ENCODE assay signal across 22 cellular contexts in genomic region chr17:35705705-35706104, GRCh38. TPM values are rescaled to one million over a fixed set of nuclear protein-coding genes. Genes with fewer than 3 reads are reported as not detected.
"Had no signal": no experiment of that assay in that cellular context is flagged by ENCODE, and none has a peak within 500 bp of the region (broad histone marks: within the 10 kb centered on the region; RNA-seq: fewer than 3 reads in every experiment).

No MANE protein-coding gene starts in this region.

- H3K4me3 ChIP-seq: esophagus squamous epithelium, lower lobe of right lung, spleen had no signal

- H3K4me1 ChIP-seq: esophagus squamous epithelium had no signal

- H3K9me3 ChIP-seq: esophagus squamous epithelium, lower lobe of right lung, spleen had no signal

- ATAC-seq: activated CD8-positive, alpha-beta memory T cell treated with anti-CD3 and anti-CD28 coated beads, Interleukin-2, amount 10 ng/mL, durations not matched to agents 7 days and 5 days; left cardiac atrium; stimulated activated naive B cell treated with anti-CD40 and anti-IgM and Interleukin-4, amounts not matched to agents 10 μg/mL and 1 μg/mL and 100 μg/mL, for 72 hours; T-cell had no signal

- H3K27me3 ChIP-seq: brain microvascular endothelial cell, esophagus squamous epithelium, spleen had no signal

- DNase-seq: activated CD4-positive, alpha-beta memory T cell treated with anti-CD3 and anti-CD28 coated beads, Interleukin-2, amount 10 ng/mL, durations not matched to agents 7 days and 5 days; activated CD4-positive, alpha-beta T cell treated with anti-CD3 and anti-CD28 coated beads for 48 hours; activated CD4-positive, CD25-positive, alpha-beta regulatory T cell; activated CD8-positive, alpha-beta memory T cell treated with anti-CD3 and anti-CD28 coated beads, Interleukin-2, amount 10 ng/mL, durations not matched to agents 7 days and 5 days; activated naive CD4-positive, alpha-beta T cell; activated naive CD8-positive, alpha-beta T cell treated with anti-CD3 and anti-CD28 coated beads, Interleukin-2, amount 10 ng/mL, durations not matched to agents 7 days and 5 days; brain microvascular endothelial cell; cerebellar nuclear complex; effector CD4-positive, alpha-beta T cell; esophagus squamous epithelium; left cardiac atrium; lower lobe of right lung; nephron progenitor cell; nucleus accumbens; spleen; stimulated activated naive B cell treated with anti-CD40 and anti-IgM and Interleukin-4, amounts not matched to agents 10 μg/mL and 1 μg/mL and 100 μg/mL, for 72 hours; T-cell; T-helper 9 cell had no signal

- H3K27ac ChIP-seq: brain microvascular endothelial cell, esophagus squamous epithelium, lower lobe of right lung, spleen had no signal

RNA-seq across cellular contexts. Expression of gene GAS2L2, which starts 47.3 kb away (rescaled TPM):
- total RNA-seq: activated CD4-positive, alpha-beta memory T cell treated with anti-CD3 and anti-CD28 coated beads, Interleukin-2, amount 10 ng/mL, durations not matched to agents 7 days and 5 days; activated CD8-positive, alpha-beta memory T cell treated with anti-CD3 and anti-CD28 coated beads, Interleukin-2, amount 10 ng/mL, durations not matched to agents 7 days and 5 days; esophagus squamous epithelium; glomerular endothelial cell; spleen; ureter had no signal

RNA-seq across cellular contexts. Expression of gene C17orf50, which starts 55.0 kb away (rescaled TPM):
- total RNA-seq: activated CD4-positive, alpha-beta memory T cell treated with anti-CD3 and anti-CD28 coated beads, Interleukin-2, amount 10 ng/mL, durations not matched to agents 7 days and 5 days; activated CD8-positive, alpha-beta memory T cell treated with anti-CD3 and anti-CD28 coated beads, Interleukin-2, amount 10 ng/mL, durations not matched to agents 7 days and 5 days; activated naive CD8-positive, alpha-beta T cell treated with anti-CD3 and anti-CD28 coated beads, Interleukin-2, amount 10 ng/mL, durations not matched to agents 7 days and 5 days; esophagus squamous epithelium; glomerular endothelial cell; left cardiac atrium; lower lobe of right lung; mesothelial cell of epicardium; renal cortical epithelial cell; spleen; T-cell; ureter had no signal
